ENCODE assay signal across 19 cellular contexts in the genomic region with DNA sequence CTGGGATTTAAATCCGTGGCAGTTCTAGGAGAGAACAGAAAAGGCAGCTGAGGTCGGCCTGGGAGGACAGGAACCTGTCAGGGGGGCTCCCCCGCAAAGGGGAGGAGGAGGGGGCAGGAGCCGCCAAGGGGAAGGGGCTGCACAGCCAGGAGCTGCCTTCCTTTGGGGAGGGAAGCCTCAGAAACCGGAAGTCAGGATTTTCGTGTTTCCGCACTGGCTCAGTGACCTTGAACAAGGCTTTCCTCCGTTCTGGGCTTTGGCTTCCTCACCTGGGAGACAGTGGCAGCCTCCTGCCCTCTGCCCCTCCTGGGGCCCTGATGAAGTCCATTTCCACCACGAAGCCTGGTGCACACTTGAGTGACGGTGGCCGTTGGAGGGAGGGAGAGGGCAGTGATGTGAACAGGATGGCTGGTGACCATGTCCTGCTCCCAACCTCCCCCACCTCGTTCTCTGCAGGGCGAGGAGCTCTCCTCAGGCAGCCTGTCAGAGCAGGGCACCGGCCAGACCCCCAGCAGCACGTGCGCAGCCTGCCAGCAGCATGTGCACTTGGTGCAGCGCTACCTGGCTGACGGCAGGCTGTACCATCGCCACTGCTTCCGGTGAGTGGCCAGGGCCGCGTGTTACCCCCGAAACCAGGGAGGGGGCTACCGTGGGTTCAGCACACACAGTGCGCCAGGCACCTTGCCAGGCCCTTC. TPM values are rescaled to one million over a fixed set of nuclear protein-coding genes. Genes with fewer than 3 reads are reported as not detected.
"Had no signal": no experiment of that assay in that cellular context is flagged by ENCODE, and none has a peak within 500 bp of the region (broad histone marks: within the 10 kb centered on the region; RNA-seq: fewer than 3 reads in every experiment).

No MANE protein-coding gene starts in this region.

- H2AFZ ChIP-seq: neural progenitor cell, parathyroid adenoma had no signal

- H3K4me2 ChIP-seq: neural progenitor cell had no signal

- ATAC-seq: activated CD8-positive, alpha-beta memory T cell treated with anti-CD3 and anti-CD28 coated beads, Interleukin-2, amount 10 ng/mL, durations not matched to agents 7 days and 5 days; foreskin keratinocyte had no signal

- H3K9ac ChIP-seq: neural progenitor cell, parathyroid adenoma had no signal

- H3K27me3 ChIP-seq: foreskin keratinocyte, neural progenitor cell, tibial nerve had no signal

- H3K4me1 Mint-ChIP-seq: brain, neural progenitor cell had no signal

- H3K4me1 ChIP-seq: foreskin keratinocyte, neural progenitor cell, parathyroid adenoma, tibial nerve had no signal

- FAIRE-seq: endometrium, keratinocyte had no signal

- H3K27ac ChIP-seq: foreskin keratinocyte, neural progenitor cell, parathyroid adenoma, tibial nerve had no signal

- H3K36me3 Mint-ChIP-seq: activated naive CD8-positive, alpha-beta T cell had no signal

- H3K9me3 ChIP-seq: tibial nerve had no signal

- H3K27me3 Mint-ChIP-seq: activated CD8-positive, alpha-beta memory T cell treated with anti-CD3 and anti-CD28 coated beads, Interleukin-2, amount 10 ng/mL, durations not matched to agents 7 days and 5 days; activated naive CD8-positive, alpha-beta T cell; activated T-cell treated with anti-CD3 and anti-CD28 coated beads, Interleukin-2, amount 50 U/mL, for 24 hours; brain had no signal

- H3K79me2 ChIP-seq: parathyroid adenoma had no signal

- H3K4me3 ChIP-seq: neural progenitor cell, skin epidermis, tibial nerve had no signal

- H3K27ac Mint-ChIP-seq: activated naive CD8-positive, alpha-beta T cell; activated T-cell treated with anti-CD3 and anti-CD28 coated beads, Interleukin-2, amount 50 U/mL, for 24 hours; brain; neural progenitor cell had no signal

- H3K36me3 ChIP-seq: neural progenitor cell had no signal

- H3K4me3 Mint-ChIP-seq: activated CD8-positive, alpha-beta memory T cell treated with anti-CD3 and anti-CD28 coated beads, Interleukin-2, amount 10 ng/mL, durations not matched to agents 7 days and 5 days; activated naive CD8-positive, alpha-beta T cell; activated T-cell treated with anti-CD3 and anti-CD28 coated beads, Interleukin-2, amount 50 U/mL, for 24 hours; brain; neural progenitor cell had no signal

- DNase-seq: activated CD4-positive, alpha-beta T cell treated with anti-CD3 and anti-CD28 coated beads, Interleukin-2, amount 50 U/mL, for 1 hour; activated CD8-positive, alpha-beta memory T cell treated with anti-CD3 and anti-CD28 coated beads, Interleukin-2, amount 10 ng/mL, durations not matched to agents 7 days and 5 days; activated effector memory CD4-positive, alpha-beta T cell treated with Interleukin-2 at 50 U/mL for 16 hours; activated T-cell treated with anti-CD3 and anti-CD28 coated beads, Interleukin-2, amount 50 U/mL, for 24 hours; amygdala; cerebellar nuclear complex; foreskin keratinocyte; head of caudate nucleus; stimulated activated CD4-positive, alpha-beta T cell treated with anti-CD3 and anti-CD28 coated beads, Interleukin-4, amount 100 ng/mL, for 4 hours; T-helper 9 cell had no signal

- H3K9me3 Mint-ChIP-seq: activated T-cell treated with anti-CD3 and anti-CD28 coated beads, Interleukin-2, amount 50 U/mL, for 24 hours; brain; neural progenitor cell had no signal

RNA-seq across cellular contexts. Expression of a gene that starts 34.7 kb away (rescaled TPM):
- total RNA-seq: lower leg skin had no signal
- polyA plus RNA-seq: keratinocyte had no signal
